In genomic region chr7:106112118-106112971, GRCh38 we compare ENCODE assay signal across 8 cellular contexts. TPM values are rescaled to one million over a fixed set of nuclear protein-coding genes. Genes with fewer than 3 reads are reported as not detected.
A peak's percentile ranks its signal among the peaks of the same experiment; 100 is the strongest.
DNase-seq lines count a peak whose midpoint lies in the region; ATAC-seq and TF ChIP-seq lines count a peak whose summit lies in the region.

Gene SYPL1, minus strand, starts transcription at chr7:106112312. Its CDS starts 104 bp downstream, at chr7:106112208.

- ATAC-seq in GM19035 (IDR thresholded peaks at IDR 0.05; ENCODE audit: unreplicated experiment) (peak; percentile 82), HG03354 (IDR thresholded peaks at IDR 0.05; ENCODE audit: poor library complexity, severe bottlenecking, unreplicated experiment) (peak; percentile 82)

- peak within 1 kb of the TSS; percentile 95 for H3K27ac ChIP-seq in layer of hippocampus (ENCODE audit: low read depth, low read length)

- TF ChIP-seq CTCF in choroid plexus epithelial cell (conservative IDR thresholded peaks at IDR 0.05; ENCODE audit: low read depth, low read length) = no peak

- peak; percentile 96 for DNase-seq in AG20443 (ENCODE audit: low spot score)
- DNase-seq in NCI-H460 (ENCODE audit: extremely low read depth, low read depth) = peak; percentile 90
- DNase-seq in activated CD4-positive, alpha-beta T cell treated with anti-CD3 and anti-CD28 coated beads for 24 hours (ENCODE audit: low read depth in 2 of 2) = peak; percentile 87 to 88
- DNase-seq in choroid plexus epithelial cell (ENCODE audit: low read depth) = peak; percentile 95
- peak; percentile 87 to 94 for DNase-seq in stimulated activated CD4-positive, alpha-beta T cell treated with anti-CD3 and anti-CD28 coated beads, Interleukin-1b, Interleukin-23, amount 100 ng/mL, for 4 hours (ENCODE audit: low read depth in 2 of 2)

- H3K27me3 ChIP-seq in layer of hippocampus (ENCODE audit: control insufficient read depth, insufficient read depth, low read length) = no peaks in the 10 kb centered on the region

- peak within 1 kb of the TSS; percentile 80 for H3K4me3 ChIP-seq in choroid plexus epithelial cell (ENCODE audit: low read depth, low read length)

RNA-seq across cellular contexts. Expression of gene SYPL1, which starts in this region (rescaled TPM):
- 30.6 and 33.6 TPM in 2 replicates for total RNA-seq in NCI-H460 (2014; rRNA removed; shearing (Covaris generic))
- polyA plus RNA-seq in NCI-H460 (2014; cell fraction: nucleus; rRNA removed) = 18.1 and 27.4 TPM in 2 replicates

Comparison
In these comparisons a context has a peak if more than half of its experiments do, and no peak if none do; other contexts are left out.
1. Peak in every context shown above with its lines: DNase-seq, ATAC-seq, H3K4me3 ChIP-seq and H3K27ac ChIP-seq.